Comparison of ENCODE assay signal across 9 cellular contexts in the genomic region with DNA sequence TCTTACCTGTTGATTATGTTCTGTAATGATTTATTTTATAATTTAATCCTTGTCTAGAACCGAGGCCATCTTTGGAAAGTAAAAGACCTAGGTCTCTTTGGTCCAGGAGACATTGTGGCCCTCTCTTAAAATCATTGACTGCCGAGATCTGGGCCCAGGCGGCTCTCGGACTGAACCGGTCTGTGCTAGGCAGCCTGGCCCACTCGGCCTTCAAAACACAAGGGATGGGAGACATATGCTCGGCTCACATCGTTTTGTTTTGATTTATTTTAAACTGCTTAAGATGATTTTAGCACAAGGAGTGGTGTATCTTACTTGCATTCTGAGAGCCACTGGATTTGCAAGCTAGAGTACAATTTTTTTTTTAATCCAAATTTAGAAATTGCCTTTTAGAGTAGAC.
DNase-seq lines count a peak whose midpoint lies in the region; ATAC-seq, FAIRE-seq and TF ChIP-seq lines count a peak whose summit lies in the region.
"Had no signal": no experiment of that assay in that cellular context is flagged by ENCODE, and none has a peak within 500 bp of the region (broad histone marks: within the 10 kb centered on the region; RNA-seq: fewer than 3 reads in every experiment).

No MANE protein-coding gene starts in this region.

- H3K4me3 ChIP-seq in SK-N-MC (peak overlapping the region; percentile 73), heart left ventricle (peak overlapping the region in 9 of 12 donors; percentile 65 to 89 (median 79)), skeletal muscle satellite cell (ENCODE audit: low read length) (peak overlapping the region; percentile 87)

- ATAC-seq in heart left ventricle = no peak
- ATAC-seq in GM18502 (IDR thresholded peaks at IDR 0.05; ENCODE audit: poor library complexity, unreplicated experiment) = no peak

- intact Hi-C loops in heart left ventricle (cut with DNase I) = loop anchor here in 1 of 10 donors (2.0 kb wide), 1 partner anchor 14 kb away; no protein-coding TSS in a partner anchor

- FAIRE-seq in G401.6 (lab: Jason Lieb, UNC) = peak; percentile 21

- DNase-seq in SK-N-MC (ENCODE audit: low read depth, low spot score) = no peak
- peak in 2 of 5 donors; percentile 45 to 50 for DNase-seq in heart left ventricle
- DNase-seq in cerebellum (ENCODE audit: low spot score) = no peak
- DNase-seq in NCI-H524 (lab: John Stamatoyannopoulos, UW) = no peak
- no peak for DNase-seq in activated CD4-positive, CD25-positive, alpha-beta regulatory T cell (lab: John Stamatoyannopoulos, UW)
- DNase-seq: activated CD4-positive, alpha-beta T cell treated with anti-CD3 and anti-CD28 coated beads, Interleukin-2, amount 50 U/mL, for 1 hour had no signal

- 12 to 46% (median 16%) methylated on average over 8 of the region's 8 CpGs for WGBS in heart left ventricle, 4 donors

- H3K27ac ChIP-seq in SK-N-MC = peak overlapping the region; percentile 97
- H3K27ac ChIP-seq in heart left ventricle = peak overlapping the region; percentile 98 to 100 (median 100)

- H3K9me3 ChIP-seq in SK-N-MC (ENCODE audit: low read depth, low read length) (no peaks in the 10 kb centered on the region), heart left ventricle (no peaks in the 10 kb centered on the region), skeletal muscle satellite cell (replicated peaks; ENCODE audit: low read length) (no peaks in the 10 kb centered on the region)

- H3K27me3 ChIP-seq in heart left ventricle (no peaks in the 10 kb centered on the region), skeletal muscle satellite cell (ENCODE audit: control insufficient read depth, insufficient read depth, low read length) (no peaks in the 10 kb centered on the region)

- TF ChIP-seq CTCF in heart left ventricle (IDR thresholded peaks at IDR 0.05) = no peak

- H3K4me2 ChIP-seq in skeletal muscle satellite cell (ENCODE audit: low read length) = peak overlapping the region; percentile 99

- H3K36me3 ChIP-seq in SK-N-MC (ENCODE audit: insufficient read depth, low read length) = no peaks in the 10 kb centered on the region
- H3K36me3 ChIP-seq in heart left ventricle = no peaks in the 10 kb centered on the region
- H3K36me3 ChIP-seq in skeletal muscle satellite cell (ENCODE audit: insufficient read depth, low read length) = peaks cover 8% of the 10 kb centered on the region

- no peak for TF ChIP-seq POLR2A in heart left ventricle (IDR thresholded peaks at IDR 0.05)

- H3K4me1 ChIP-seq in heart left ventricle = peaks cover 19 to 92% (median 75%) of the 10 kb centered on the region in 12 donors
- peaks cover 82% of the 10 kb centered on the region for H3K4me1 ChIP-seq in skeletal muscle satellite cell (ENCODE audit: control insufficient read depth, insufficient read depth, low read length)

- H3K9ac ChIP-seq in SK-N-MC (ENCODE audit: insufficient read length) = peak overlapping the region; percentile 57
- H3K9ac ChIP-seq in skeletal muscle satellite cell (ENCODE audit: low read depth, low read length) = peak overlapping the region; percentile 94
